10 cellular contexts compared by ENCODE assay signal in the genomic region with DNA sequence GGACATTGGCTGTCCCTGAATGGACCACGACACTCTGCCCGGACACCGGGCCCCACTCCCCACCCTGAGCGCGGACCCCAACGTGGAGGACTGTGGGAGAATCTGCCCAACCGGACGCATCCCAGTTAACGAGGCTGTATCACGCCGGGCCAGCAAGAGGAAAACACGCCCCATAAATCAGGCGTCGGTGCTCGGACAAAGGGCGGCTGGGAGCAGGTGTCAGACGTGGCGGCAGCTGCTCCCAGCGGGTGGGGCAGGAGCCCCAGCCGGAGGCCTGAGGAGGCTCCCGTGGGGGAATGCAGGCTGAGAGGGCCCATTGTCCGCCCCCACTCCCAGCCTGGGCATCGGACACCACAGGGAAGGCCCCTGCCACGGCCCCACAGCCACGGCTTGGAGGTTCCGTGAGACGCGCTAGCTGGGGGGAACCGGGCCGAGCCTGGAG. TPM values are rescaled to one million over a fixed set of nuclear protein-coding genes. Genes with fewer than 3 reads are reported as not detected.
DNase-seq lines count a peak whose midpoint lies in the region; ATAC-seq and FAIRE-seq lines count a peak whose summit lies in the region.
"Had no signal": no experiment of that assay in that cellular context is flagged by ENCODE, and none has a peak within 500 bp of the region (broad histone marks: within the 10 kb centered on the region; RNA-seq: fewer than 3 reads in every experiment).

No MANE protein-coding gene starts in this region.

- no peak overlapping the region for H3K27ac Mint-ChIP-seq in activated CD4-positive, alpha-beta memory T cell treated with anti-CD3 and anti-CD28 coated beads, Interleukin-2, amount 10 ng/mL, durations not matched to agents 7 days and 5 days
- H3K27ac Mint-ChIP-seq: activated naive CD8-positive, alpha-beta T cell had no signal

- CTCF ChIA-PET in activated CD4-positive, alpha-beta memory T cell treated with anti-CD3 and anti-CD28 coated beads, Interleukin-2, amount 10 ng/mL, durations not matched to agents 7 days and 5 days (lab: Charles Lee) = no interaction called here

- ATAC-seq in GM18867 (IDR thresholded peaks at IDR 0.05; ENCODE audit: unreplicated experiment) = no peak

- no peak overlapping the region for H3K4me3 Mint-ChIP-seq in activated CD4-positive, alpha-beta memory T cell treated with anti-CD3 and anti-CD28 coated beads, Interleukin-2, amount 10 ng/mL, durations not matched to agents 7 days and 5 days
- H3K4me3 Mint-ChIP-seq: activated naive CD8-positive, alpha-beta T cell had no signal

- FAIRE-seq in frontal cortex (lab: Jason Lieb, UNC) = no peak

- no peaks in the 10 kb centered on the region for H3K27me3 Mint-ChIP-seq in activated CD4-positive, alpha-beta memory T cell treated with anti-CD3 and anti-CD28 coated beads, Interleukin-2, amount 10 ng/mL, durations not matched to agents 7 days and 5 days
- H3K27me3 Mint-ChIP-seq: activated naive CD8-positive, alpha-beta T cell had no signal

- H3K9me3 Mint-ChIP-seq in activated CD4-positive, alpha-beta memory T cell treated with anti-CD3 and anti-CD28 coated beads, Interleukin-2, amount 10 ng/mL, durations not matched to agents 7 days and 5 days = no peaks in the 10 kb centered on the region

- peak; percentile 82 for DNase-seq in DMS153 (lab: John Stamatoyannopoulos, UW)
- DNase-seq in NCI-H2227 (lab: John Stamatoyannopoulos, UW; ENCODE audit: unreplicated experiment) = peak; percentile 50
- peak; percentile 70 to 86 for DNase-seq in frontal cortex (ENCODE audit: low spot score in 2 of 2)
- peak; percentile 82 for DNase-seq in pons (ENCODE audit: low spot score)
- DNase-seq in Kasumi-1 (lab: John Stamatoyannopoulos, UW) = no peak
- DNase-seq in activated CD4-positive, alpha-beta memory T cell treated with anti-CD3 and anti-CD28 coated beads, Interleukin-2, amount 10 ng/mL, durations not matched to agents 7 days and 5 days = no peak
- no peak for DNase-seq in EL
- DNase-seq: NCI-H446 had no signal

- peaks cover 2% of the 10 kb centered on the region for H3K36me3 Mint-ChIP-seq in activated CD4-positive, alpha-beta memory T cell treated with anti-CD3 and anti-CD28 coated beads, Interleukin-2, amount 10 ng/mL, durations not matched to agents 7 days and 5 days (ENCODE audit: low read depth)
- H3K36me3 Mint-ChIP-seq: activated naive CD8-positive, alpha-beta T cell had no signal

- peaks cover 9% of the 10 kb centered on the region for H3K4me1 Mint-ChIP-seq in activated CD4-positive, alpha-beta memory T cell treated with anti-CD3 and anti-CD28 coated beads, Interleukin-2, amount 10 ng/mL, durations not matched to agents 7 days and 5 days

- POLR2A ChIA-PET in activated CD4-positive, alpha-beta memory T cell treated with anti-CD3 and anti-CD28 coated beads, Interleukin-2, amount 10 ng/mL, durations not matched to agents 7 days and 5 days (lab: Charles Lee) = interaction anchor here (5.3 kb wide), 1 partner anchor 13 kb away, joined by 32 read pairs; no protein-coding TSS in a partner anchor

RNA-seq across cellular contexts. Expression of gene NOTCH1, which starts 19.2 kb away (rescaled TPM):
- total RNA-seq in frontal cortex = 15.9 TPM
- total RNA-seq in activated CD4-positive, alpha-beta memory T cell treated with anti-CD3 and anti-CD28 coated beads, Interleukin-2, amount 10 ng/mL, durations not matched to agents 7 days and 5 days = 10 to 100 TPM; 58.8 to 59.8 TPM

RNA-seq across cellular contexts. Expression of gene SEC16A, which starts 43.8 kb away (rescaled TPM):
- 9.0 TPM for total RNA-seq in frontal cortex
- 10 to 100 TPM; 56.1 to 61.0 TPM for total RNA-seq in activated CD4-positive, alpha-beta memory T cell treated with anti-CD3 and anti-CD28 coated beads, Interleukin-2, amount 10 ng/mL, durations not matched to agents 7 days and 5 days

Comparison
In these comparisons a context has a peak if more than half of its experiments do, and no peak if none do; other contexts are left out.
1. DNase-seq: peak in DMS153 (single experiment), NCI-H2227 (single experiment), frontal cortex (2 of 2) and pons (single experiment); none in Kasumi-1 (0 of 2), activated CD4-positive, alpha-beta memory T cell treated with anti-CD3 and anti-CD28 coated beads, Interleukin-2, amount 10 ng/mL, durations not matched to agents 7 days and 5 days (single experiment) and EL (single experiment).